In the genomic region with DNA sequence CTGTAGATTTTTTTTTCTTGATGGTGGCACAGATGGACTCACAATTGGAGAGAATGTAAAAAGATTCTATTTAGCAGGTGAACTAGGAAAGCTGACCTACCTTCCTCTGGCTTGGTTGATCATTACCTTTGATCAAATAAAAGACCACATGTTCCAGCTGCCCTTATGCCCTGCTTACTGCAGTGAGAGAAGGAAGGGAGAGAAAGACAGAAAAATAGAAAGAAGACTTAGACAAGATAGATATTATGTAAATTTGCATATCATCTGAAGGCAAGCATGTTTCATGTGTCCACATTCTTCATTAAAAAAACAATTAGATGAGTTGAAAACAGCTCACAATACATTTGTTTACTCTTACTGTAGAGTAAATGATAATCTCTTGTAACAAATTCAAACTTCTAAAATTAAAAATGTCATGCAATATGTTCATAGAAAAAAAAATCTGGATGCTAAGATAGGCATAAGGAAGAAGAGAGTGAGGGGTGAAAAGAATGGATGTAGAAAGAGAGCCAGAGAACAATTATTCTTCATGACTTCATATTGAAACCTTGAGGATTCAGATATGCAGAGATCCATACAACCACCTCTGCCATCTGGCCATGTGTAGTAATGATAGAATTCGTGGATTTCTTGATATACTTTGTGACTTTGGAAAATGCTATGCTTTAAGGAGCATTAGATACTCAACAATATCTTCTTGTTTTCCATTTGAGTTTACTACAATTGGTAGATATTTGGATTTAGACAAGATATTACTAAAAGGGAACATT, we compare ENCODE assay signal across 1 cellular context.
TF ChIP-seq lines count a peak whose summit lies in the region.

No MANE protein-coding gene starts in this region.

TF ChIP-seq in HepG2, 621 proteins besides CTCF, POLR2A, EP300 and RAD21 (continued from another document and continues in another):
- TF ChIP-seq, protein P1, sequence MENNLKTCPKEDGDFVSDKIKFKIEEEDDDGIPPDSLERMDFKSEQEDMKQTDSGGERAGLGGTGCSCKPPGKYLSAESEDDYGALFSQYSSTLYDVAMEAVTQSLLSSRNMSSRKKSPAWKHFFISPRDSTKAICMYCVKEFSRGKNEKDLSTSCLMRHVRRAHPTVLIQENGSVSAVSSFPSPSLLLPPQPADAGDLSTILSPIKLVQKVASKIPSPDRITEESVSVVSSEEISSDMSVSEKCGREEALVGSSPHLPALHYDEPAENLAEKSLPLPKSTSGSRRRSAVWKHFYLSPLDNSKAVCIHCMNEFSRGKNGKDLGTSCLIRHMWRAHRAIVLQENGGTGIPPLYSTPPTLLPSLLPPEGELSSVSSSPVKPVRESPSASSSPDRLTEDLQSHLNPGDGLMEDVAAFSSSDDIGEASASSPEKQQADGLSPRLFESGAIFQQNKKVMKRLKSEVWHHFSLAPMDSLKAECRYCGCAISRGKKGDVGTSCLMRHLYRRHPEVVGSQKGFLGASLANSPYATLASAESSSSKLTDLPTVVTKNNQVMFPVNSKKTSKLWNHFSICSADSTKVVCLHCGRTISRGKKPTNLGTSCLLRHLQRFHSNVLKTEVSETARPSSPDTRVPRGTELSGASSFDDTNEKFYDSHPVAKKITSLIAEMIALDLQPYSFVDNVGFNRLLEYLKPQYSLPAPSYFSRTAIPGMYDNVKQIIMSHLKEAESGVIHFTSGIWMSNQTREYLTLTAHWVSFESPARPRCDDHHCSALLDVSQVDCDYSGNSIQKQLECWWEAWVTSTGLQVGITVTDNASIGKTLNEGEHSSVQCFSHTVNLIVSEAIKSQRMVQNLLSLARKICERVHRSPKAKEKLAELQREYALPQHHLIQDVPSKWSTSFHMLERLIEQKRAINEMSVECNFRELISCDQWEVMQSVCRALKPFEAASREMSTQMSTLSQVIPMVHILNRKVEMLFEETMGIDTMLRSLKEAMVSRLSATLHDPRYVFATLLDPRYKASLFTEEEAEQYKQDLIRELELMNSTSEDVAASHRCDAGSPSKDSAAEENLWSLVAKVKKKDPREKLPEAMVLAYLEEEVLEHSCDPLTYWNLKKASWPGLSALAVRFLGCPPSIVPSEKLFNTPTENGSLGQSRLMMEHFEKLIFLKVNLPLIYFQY (CRISPR knock-in tag; IDR thresholded peaks at IDR 0.05; ENCODE audit: borderline replicate concordance), result 0 out of 2 replicates have a peak, but pooled peaks have one; percentile 51
- TF ChIP-seq, protein P2, sequence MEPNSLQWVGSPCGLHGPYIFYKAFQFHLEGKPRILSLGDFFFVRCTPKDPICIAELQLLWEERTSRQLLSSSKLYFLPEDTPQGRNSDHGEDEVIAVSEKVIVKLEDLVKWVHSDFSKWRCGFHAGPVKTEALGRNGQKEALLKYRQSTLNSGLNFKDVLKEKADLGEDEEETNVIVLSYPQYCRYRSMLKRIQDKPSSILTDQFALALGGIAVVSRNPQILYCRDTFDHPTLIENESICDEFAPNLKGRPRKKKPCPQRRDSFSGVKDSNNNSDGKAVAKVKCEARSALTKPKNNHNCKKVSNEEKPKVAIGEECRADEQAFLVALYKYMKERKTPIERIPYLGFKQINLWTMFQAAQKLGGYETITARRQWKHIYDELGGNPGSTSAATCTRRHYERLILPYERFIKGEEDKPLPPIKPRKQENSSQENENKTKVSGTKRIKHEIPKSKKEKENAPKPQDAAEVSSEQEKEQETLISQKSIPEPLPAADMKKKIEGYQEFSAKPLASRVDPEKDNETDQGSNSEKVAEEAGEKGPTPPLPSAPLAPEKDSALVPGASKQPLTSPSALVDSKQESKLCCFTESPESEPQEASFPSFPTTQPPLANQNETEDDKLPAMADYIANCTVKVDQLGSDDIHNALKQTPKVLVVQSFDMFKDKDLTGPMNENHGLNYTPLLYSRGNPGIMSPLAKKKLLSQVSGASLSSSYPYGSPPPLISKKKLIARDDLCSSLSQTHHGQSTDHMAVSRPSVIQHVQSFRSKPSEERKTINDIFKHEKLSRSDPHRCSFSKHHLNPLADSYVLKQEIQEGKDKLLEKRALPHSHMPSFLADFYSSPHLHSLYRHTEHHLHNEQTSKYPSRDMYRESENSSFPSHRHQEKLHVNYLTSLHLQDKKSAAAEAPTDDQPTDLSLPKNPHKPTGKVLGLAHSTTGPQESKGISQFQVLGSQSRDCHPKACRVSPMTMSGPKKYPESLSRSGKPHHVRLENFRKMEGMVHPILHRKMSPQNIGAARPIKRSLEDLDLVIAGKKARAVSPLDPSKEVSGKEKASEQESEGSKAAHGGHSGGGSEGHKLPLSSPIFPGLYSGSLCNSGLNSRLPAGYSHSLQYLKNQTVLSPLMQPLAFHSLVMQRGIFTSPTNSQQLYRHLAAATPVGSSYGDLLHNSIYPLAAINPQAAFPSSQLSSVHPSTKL (CRISPR knock-in tag; IDR thresholded peaks at IDR 0.05), result peak; percentile 79
- TF ChIP-seq POLR2AphosphoS5 (IDR thresholded peaks at IDR 0.05; ENCODE audit: low read depth, low read length) (no peak), ZNF747 (CRISPR knock-in tag; IDR thresholded peaks at IDR 0.05; ENCODE audit: borderline replicate concordance) (no peak), FOXP1 (IDR thresholded peaks at IDR 0.05) (no peak), FOXP1 (CRISPR knock-in tag; IDR thresholded peaks at IDR 0.05) (peak; percentile 12; the same call in 1 of the 2 replicates), CBX5 (CRISPR knock-in tag; IDR thresholded peaks at IDR 0.05; ENCODE audit: borderline replicate concordance) (no peak), MYC (CRISPR knock-in tag; IDR thresholded peaks at IDR 0.05; ENCODE audit: borderline replicate concordance) (no peak), HNRNPUL1 (IDR thresholded peaks at IDR 0.05; ENCODE audit: low read depth, low read length) (peak; percentile 67), PRPF4 (IDR thresholded peaks at IDR 0.05; ENCODE audit: low read depth, low read length, poor library complexity, severe bottlenecking) (no peak), SMARCC2 (IDR thresholded peaks at IDR 0.05) (no peak), ZNF670 (CRISPR knock-in tag; IDR thresholded peaks at IDR 0.05; ENCODE audit: borderline replicate concordance) (peak; percentile 75), NFE2L1 (CRISPR knock-in tag; IDR thresholded peaks at IDR 0.05; ENCODE audit: borderline replicate concordance) (no peak), ZNF607 (CRISPR knock-in tag; IDR thresholded peaks at IDR 0.05; ENCODE audit: borderline replicate concordance) (no peak), FOSL1 (CRISPR knock-in tag; IDR thresholded peaks at IDR 0.05; ENCODE audit: borderline replicate concordance) (no peak), TSC22D2 (CRISPR knock-in tag; IDR thresholded peaks at IDR 0.05; ENCODE audit: borderline replicate concordance) (no peak), SNAI1 (CRISPR knock-in tag; IDR thresholded peaks at IDR 0.05; ENCODE audit: borderline replicate concordance) (no peak), NFYB (CRISPR knock-in tag; IDR thresholded peaks at IDR 0.05) (no peak), ZKSCAN1 (IDR thresholded peaks at IDR 0.05; ENCODE audit: low read length) (no peak), KLF15 (CRISPR knock-in tag; IDR thresholded peaks at IDR 0.05; ENCODE audit: borderline replicate concordance) (no peak), SMC3 (IDR thresholded peaks at IDR 0.05; ENCODE audit: low read length) (no peak), HES4 (CRISPR knock-in tag; IDR thresholded peaks at IDR 0.05; ENCODE audit: borderline replicate concordance) (no peak), ZFP36 (IDR thresholded peaks at IDR 0.05; ENCODE audit: borderline replicate concordance, low read depth, low read length, partially characterized antibody) (no peak)
- TF ChIP-seq, protein P3, sequence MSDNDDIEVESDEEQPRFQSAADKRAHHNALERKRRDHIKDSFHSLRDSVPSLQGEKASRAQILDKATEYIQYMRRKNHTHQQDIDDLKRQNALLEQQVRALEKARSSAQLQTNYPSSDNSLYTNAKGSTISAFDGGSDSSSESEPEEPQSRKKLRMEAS (IDR thresholded peaks at IDR 0.05), result peak; percentile 58; the same call in 1 of the 2 replicates
- TF ChIP-seq, protein P4, sequence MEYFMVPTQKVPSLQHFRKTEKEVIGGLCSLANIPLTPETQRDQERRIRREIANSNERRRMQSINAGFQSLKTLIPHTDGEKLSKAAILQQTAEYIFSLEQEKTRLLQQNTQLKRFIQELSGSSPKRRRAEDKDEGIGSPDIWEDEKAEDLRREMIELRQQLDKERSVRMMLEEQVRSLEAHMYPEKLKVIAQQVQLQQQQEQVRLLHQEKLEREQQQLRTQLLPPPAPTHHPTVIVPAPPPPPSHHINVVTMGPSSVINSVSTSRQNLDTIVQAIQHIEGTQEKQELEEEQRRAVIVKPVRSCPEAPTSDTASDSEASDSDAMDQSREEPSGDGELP (IDR thresholded peaks at IDR 0.05; ENCODE audit: borderline replicate concordance, low read depth), result peak; percentile 84; the same call in 1 of the 2 replicates
- TF ChIP-seq, protein P5, sequence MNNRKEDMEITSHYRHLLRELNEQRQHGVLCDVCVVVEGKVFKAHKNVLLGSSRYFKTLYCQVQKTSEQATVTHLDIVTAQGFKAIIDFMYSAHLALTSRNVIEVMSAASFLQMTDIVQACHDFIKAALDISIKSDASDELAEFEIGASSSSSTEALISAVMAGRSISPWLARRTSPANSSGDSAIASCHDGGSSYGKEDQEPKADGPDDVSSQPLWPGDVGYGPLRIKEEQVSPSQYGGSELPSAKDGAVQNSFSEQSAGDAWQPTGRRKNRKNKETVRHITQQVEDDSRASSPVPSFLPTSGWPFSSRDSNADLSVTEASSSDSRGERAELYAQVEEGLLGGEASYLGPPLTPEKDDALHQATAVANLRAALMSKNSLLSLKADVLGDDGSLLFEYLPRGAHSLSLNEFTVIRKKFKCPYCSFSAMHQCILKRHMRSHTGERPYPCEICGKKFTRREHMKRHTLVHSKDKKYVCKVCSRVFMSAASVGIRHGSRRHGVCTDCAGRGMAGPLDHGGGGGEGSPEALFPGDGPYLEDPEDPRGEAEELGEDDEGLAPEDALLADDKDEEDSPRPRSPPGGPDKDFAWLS (CRISPR knock-in tag; IDR thresholded peaks at IDR 0.05; ENCODE audit: borderline replicate concordance), result no peak
- TF ChIP-seq, protein P6, sequence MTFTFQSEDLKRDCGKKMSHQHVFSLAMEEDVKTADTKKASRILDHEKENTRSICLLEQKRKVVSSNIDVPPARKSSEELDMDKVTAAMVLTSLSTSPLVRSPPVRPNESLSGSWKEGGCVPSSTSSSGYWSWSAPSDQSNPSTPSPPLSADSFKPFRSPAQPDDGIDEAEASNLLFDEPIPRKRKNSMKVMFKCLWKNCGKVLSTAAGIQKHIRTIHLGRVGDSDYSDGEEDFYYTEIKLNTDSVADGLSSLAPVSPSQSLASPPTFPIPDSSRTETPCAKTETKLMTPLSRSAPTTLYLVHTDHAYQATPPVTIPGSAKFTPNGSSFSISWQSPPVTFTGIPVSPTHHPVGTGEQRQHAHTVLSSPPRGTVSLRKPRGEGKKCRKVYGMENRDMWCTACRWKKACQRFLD (CRISPR knock-in tag; IDR thresholded peaks at IDR 0.05; ENCODE audit: borderline replicate concordance), result no peak
- TF ChIP-seq, protein P7, sequence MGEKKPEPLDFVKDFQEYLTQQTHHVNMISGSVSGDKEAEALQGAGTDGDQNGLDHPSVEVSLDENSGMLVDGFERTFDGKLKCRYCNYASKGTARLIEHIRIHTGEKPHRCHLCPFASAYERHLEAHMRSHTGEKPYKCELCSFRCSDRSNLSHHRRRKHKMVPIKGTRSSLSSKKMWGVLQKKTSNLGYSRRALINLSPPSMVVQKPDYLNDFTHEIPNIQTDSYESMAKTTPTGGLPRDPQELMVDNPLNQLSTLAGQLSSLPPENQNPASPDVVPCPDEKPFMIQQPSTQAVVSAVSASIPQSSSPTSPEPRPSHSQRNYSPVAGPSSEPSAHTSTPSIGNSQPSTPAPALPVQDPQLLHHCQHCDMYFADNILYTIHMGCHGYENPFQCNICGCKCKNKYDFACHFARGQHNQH (CRISPR knock-in tag; IDR thresholded peaks at IDR 0.05), result no peak
- TF ChIP-seq, protein P8, sequence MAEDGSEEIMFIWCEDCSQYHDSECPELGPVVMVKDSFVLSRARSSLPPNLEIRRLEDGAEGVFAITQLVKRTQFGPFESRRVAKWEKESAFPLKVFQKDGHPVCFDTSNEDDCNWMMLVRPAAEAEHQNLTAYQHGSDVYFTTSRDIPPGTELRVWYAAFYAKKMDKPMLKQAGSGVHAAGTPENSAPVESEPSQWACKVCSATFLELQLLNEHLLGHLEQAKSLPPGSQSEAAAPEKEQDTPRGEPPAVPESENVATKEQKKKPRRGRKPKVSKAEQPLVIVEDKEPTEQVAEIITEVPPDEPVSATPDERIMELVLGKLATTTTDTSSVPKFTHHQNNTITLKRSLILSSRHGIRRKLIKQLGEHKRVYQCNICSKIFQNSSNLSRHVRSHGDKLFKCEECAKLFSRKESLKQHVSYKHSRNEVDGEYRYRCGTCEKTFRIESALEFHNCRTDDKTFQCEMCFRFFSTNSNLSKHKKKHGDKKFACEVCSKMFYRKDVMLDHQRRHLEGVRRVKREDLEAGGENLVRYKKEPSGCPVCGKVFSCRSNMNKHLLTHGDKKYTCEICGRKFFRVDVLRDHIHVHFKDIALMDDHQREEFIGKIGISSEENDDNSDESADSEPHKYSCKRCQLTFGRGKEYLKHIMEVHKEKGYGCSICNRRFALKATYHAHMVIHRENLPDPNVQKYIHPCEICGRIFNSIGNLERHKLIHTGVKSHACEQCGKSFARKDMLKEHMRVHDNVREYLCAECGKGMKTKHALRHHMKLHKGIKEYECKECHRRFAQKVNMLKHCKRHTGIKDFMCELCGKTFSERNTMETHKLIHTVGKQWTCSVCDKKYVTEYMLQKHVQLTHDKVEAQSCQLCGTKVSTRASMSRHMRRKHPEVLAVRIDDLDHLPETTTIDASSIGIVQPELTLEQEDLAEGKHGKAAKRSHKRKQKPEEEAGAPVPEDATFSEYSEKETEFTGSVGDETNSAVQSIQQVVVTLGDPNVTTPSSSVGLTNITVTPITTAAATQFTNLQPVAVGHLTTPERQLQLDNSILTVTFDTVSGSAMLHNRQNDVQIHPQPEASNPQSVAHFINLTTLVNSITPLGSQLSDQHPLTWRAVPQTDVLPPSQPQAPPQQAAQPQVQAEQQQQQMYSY (CRISPR knock-in tag; IDR thresholded peaks at IDR 0.05), result no peak
- TF ChIP-seq, protein P9, sequence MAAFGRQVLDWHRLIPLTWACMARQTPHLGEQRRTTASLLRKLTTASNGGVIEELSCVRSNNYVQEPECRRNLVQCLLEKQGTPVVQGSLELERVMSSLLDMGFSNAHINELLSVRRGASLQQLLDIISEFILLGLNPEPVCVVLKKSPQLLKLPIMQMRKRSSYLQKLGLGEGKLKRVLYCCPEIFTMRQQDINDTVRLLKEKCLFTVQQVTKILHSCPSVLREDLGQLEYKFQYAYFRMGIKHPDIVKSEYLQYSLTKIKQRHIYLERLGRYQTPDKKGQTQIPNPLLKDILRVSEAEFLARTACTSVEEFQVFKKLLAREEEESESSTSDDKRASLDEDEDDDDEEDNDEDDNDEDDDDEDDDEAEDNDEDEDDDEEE (CRISPR knock-in tag; IDR thresholded peaks at IDR 0.05), result no peak
- TF ChIP-seq, protein P10, sequence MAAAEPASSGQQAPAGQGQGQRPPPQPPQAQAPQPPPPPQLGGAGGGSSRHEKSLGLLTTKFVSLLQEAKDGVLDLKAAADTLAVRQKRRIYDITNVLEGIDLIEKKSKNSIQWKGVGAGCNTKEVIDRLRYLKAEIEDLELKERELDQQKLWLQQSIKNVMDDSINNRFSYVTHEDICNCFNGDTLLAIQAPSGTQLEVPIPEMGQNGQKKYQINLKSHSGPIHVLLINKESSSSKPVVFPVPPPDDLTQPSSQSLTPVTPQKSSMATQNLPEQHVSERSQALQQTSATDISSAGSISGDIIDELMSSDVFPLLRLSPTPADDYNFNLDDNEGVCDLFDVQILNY (CRISPR knock-in tag; conservative IDR thresholded peaks at IDR 0.05), result no peak
- TF ChIP-seq, protein P11, sequence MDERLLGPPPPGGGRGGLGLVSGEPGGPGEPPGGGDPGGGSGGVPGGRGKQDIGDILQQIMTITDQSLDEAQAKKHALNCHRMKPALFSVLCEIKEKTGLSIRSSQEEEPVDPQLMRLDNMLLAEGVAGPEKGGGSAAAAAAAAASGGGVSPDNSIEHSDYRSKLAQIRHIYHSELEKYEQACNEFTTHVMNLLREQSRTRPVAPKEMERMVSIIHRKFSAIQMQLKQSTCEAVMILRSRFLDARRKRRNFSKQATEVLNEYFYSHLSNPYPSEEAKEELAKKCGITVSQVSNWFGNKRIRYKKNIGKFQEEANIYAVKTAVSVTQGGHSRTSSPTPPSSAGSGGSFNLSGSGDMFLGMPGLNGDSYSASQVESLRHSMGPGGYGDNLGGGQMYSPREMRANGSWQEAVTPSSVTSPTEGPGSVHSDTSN (CRISPR knock-in tag; IDR thresholded peaks at IDR 0.05), result no peak
